14 cellular contexts compared by ENCODE assay signal in the genomic region with DNA sequence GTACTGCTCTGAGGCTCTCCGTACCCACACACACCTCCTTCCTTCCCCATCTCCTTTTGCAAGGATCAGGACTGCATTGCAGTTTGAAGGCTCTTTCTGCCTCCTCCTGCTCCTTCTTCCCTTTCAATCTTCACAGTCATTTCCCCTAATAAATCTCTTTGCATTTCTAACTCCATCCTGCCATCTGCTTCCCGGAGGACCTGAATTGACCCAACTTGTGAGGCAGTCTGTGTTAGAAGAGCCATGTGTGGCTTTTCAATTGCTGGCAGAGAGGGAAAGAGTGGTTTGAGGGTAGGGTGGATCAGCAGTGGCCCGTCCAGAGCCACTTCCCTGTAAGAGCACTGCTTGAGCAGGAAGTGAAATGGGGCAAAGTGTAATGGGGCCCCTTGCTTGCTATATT.
"Had no signal": no experiment of that assay in that cellular context is flagged by ENCODE, and none has a peak within 500 bp of the region (broad histone marks: within the 10 kb centered on the region; RNA-seq: fewer than 3 reads in every experiment).

No MANE protein-coding gene starts in this region.

- H3K9me3 ChIP-seq: body of pancreas, colonic mucosa, psoas muscle, right lobe of liver, suprapubic skin had no signal

- DNase-seq: activated CD8-positive, alpha-beta memory T cell treated with anti-CD3 and anti-CD28 coated beads, Interleukin-2, amount 50 U/mL, for 4 hours; activated gamma-delta T cell treated with Interleukin-2 at 50 U/mL for 16 hours; activated T-cell treated with anti-CD3 and anti-CD28 coated beads, Interleukin-2, amount 50 U/mL, for 48 hours; amniotic stem cell; psoas muscle; stimulated activated CD4-positive, alpha-beta T cell treated with anti-CD3 and anti-CD28 coated beads, Interleukin-4, amount 100 ng/mL, for 4 hours; stimulated activated CD8-positive, alpha-beta memory T cell treated with anti-CD3 and anti-CD28 coated beads, Interleukin-4, amount 100 ng/mL, for 48 hours; stimulated activated naive CD4-positive, alpha-beta T cell treated with Interleukin-2 at 50 U/mL for 16 hours had no signal

- H3K27ac ChIP-seq: body of pancreas, colonic mucosa, psoas muscle, right lobe of liver, suprapubic skin had no signal

- H3K36me3 ChIP-seq: colonic mucosa, right lobe of liver, suprapubic skin had no signal

- H3K4me1 ChIP-seq: body of pancreas, colonic mucosa had no signal

- H3K4me3 ChIP-seq: body of pancreas, colonic mucosa, psoas muscle, right lobe of liver, smooth muscle cell, suprapubic skin had no signal

- ATAC-seq: activated CD4-positive, alpha-beta T cell treated with anti-CD3 and anti-CD28 coated beads for 36 hours had no signal

- H3K27me3 ChIP-seq: body of pancreas, colonic mucosa, right lobe of liver, suprapubic skin had no signal

- H3K4me2 ChIP-seq: smooth muscle cell had no signal
